ENCODE assay signal across 16 cellular contexts in genomic region chr20:59291740-59292139, GRCh38. TPM values are rescaled to one million over a fixed set of nuclear protein-coding genes. Genes with fewer than 3 reads are reported as not detected.
A peak's percentile ranks its signal among the peaks of the same experiment; 100 is the strongest.
DNase-seq lines count a peak whose midpoint lies in the region; ATAC-seq and TF ChIP-seq lines count a peak whose summit lies in the region.
"Had no signal": no experiment of that assay in that cellular context is flagged by ENCODE, and none has a peak within 500 bp of the region (broad histone marks: within the 10 kb centered on the region; RNA-seq: fewer than 3 reads in every experiment).

No MANE protein-coding gene starts in this region.

- no peaks in the 10 kb centered on the region for H3K9me3 ChIP-seq in mucosa of descending colon
- H3K9me3 ChIP-seq in prostate gland, result no peaks in the 10 kb centered on the region
- H3K9me3 ChIP-seq in T-helper 17 cell (ENCODE audit: control insufficient read depth, low read length, poor library complexity, severe bottlenecking), result no peaks in the 10 kb centered on the region

- no peak for TF ChIP-seq CTCF in mucosa of descending colon (IDR thresholded peaks at IDR 0.05)
- TF ChIP-seq CTCF in prostate gland (IDR thresholded peaks at IDR 0.05), result no peak

- no peaks in the 10 kb centered on the region for H3K36me3 Mint-ChIP-seq in T-helper 17 cell (ENCODE audit: low read depth)

- H3K4me3 ChIP-seq in mucosa of descending colon (no peak overlapping the region), prostate gland (no peak overlapping the region)

- DNase-seq in Daoy (ENCODE audit: low read depth) (peak; percentile 11), NCI-H446 treated with DMSO at 0.1 percent for 48 hours (lab: John Stamatoyannopoulos, UW) (peak; percentile 27), SW480 (ENCODE audit: low spot score) (peak; percentile 91), mucosa of descending colon (peak in 2 of 3 donors; percentile 37), GOT3 (lab: John Stamatoyannopoulos, UW) (no peak), prostate gland (ENCODE audit: low spot score) (no peak), T-helper 17 cell (no peak)
- DNase-seq: ACHN; CD4-positive, alpha-beta T cell; HCEC 1CT; IMR-90; Kasumi-1; NCI-H146; NCI-H2107; NCI-H774 had no signal

- no peak overlapping the region for H3K27ac ChIP-seq in prostate gland

- no peak overlapping the region for H3K27ac Mint-ChIP-seq in T-helper 17 cell
- H3K27ac Mint-ChIP-seq: CD4-positive, alpha-beta T cell had no signal

- H3K27me3 Mint-ChIP-seq in T-helper 17 cell, result peaks cover 35% of the 10 kb centered on the region

- intact Hi-C loops in mucosa of descending colon (cut with DNase I, micrococcal nuclease) (no loop called here), prostate gland (cut with DNase I) (loop anchor here (10.0 kb wide), 1 partner anchor 57 kb away; no protein-coding TSS in a partner anchor)

- H3K4me1 Mint-ChIP-seq in T-helper 17 cell, result peaks cover 4% of the 10 kb centered on the region

- ATAC-seq in mucosa of descending colon (peak; percentile 92), T-helper 17 cell (no peak), HG02852 (IDR thresholded peaks at IDR 0.05; ENCODE audit: unreplicated experiment) (no peak)

- H3K4me3 Mint-ChIP-seq in T-helper 17 cell, result no peak overlapping the region
- H3K4me3 Mint-ChIP-seq: CD4-positive, alpha-beta T cell had no signal

- no peaks in the 10 kb centered on the region for H3K36me3 ChIP-seq in mucosa of descending colon (ENCODE audit: low read depth)
- H3K36me3 ChIP-seq in prostate gland, result no peaks in the 10 kb centered on the region

- 86% methylated on average over 15 of the region's 15 CpGs for WGBS in prostate gland

- TF ChIP-seq POLR2A in prostate gland (IDR thresholded peaks at IDR 0.05), result no peak

- no peaks in the 10 kb centered on the region for H3K27me3 ChIP-seq in prostate gland (replicated peaks; ENCODE audit: insufficient read depth)

- H3K4me1 ChIP-seq in mucosa of descending colon (ENCODE audit: low read depth), result peaks cover 6% of the 10 kb centered on the region
- H3K4me1 ChIP-seq in prostate gland (replicated peaks), result no peaks in the 10 kb centered on the region

RNA-seq across cellular contexts. Expression of gene EDN3, which starts 8.7 kb away (rescaled TPM):
- not detected in 2 replicates for total RNA-seq in Daoy (2014; rRNA removed; shearing (Covaris generic))
- total RNA-seq in mucosa of descending colon, result 10 to 100 TPM; 34.3 to 80.4 (median 51.1) TPM
- 1 to 10 TPM; 5.3 to 8.2 TPM for total RNA-seq in prostate gland
- total RNA-seq in T-helper 17 cell, result 1 to 10 TPM in 1 of 2 donors, under 1 TPM in 1; 0.92 to 1.0 TPM
- total RNA-seq: IMR-90 had no signal

Comparison
In these comparisons a context has a peak if more than half of its experiments do, and no peak if none do; other contexts are left out.
1. DNase-seq: peak in Daoy (single experiment), NCI-H446 treated with DMSO at 0.1 percent for 48 hours (single experiment), SW480 (single experiment) and mucosa of descending colon (2 of 3); none in GOT3 (single experiment), prostate gland (single experiment) and T-helper 17 cell (0 of 3).